Comparison of ENCODE assay signal across 17 cellular contexts in the genomic region with DNA sequence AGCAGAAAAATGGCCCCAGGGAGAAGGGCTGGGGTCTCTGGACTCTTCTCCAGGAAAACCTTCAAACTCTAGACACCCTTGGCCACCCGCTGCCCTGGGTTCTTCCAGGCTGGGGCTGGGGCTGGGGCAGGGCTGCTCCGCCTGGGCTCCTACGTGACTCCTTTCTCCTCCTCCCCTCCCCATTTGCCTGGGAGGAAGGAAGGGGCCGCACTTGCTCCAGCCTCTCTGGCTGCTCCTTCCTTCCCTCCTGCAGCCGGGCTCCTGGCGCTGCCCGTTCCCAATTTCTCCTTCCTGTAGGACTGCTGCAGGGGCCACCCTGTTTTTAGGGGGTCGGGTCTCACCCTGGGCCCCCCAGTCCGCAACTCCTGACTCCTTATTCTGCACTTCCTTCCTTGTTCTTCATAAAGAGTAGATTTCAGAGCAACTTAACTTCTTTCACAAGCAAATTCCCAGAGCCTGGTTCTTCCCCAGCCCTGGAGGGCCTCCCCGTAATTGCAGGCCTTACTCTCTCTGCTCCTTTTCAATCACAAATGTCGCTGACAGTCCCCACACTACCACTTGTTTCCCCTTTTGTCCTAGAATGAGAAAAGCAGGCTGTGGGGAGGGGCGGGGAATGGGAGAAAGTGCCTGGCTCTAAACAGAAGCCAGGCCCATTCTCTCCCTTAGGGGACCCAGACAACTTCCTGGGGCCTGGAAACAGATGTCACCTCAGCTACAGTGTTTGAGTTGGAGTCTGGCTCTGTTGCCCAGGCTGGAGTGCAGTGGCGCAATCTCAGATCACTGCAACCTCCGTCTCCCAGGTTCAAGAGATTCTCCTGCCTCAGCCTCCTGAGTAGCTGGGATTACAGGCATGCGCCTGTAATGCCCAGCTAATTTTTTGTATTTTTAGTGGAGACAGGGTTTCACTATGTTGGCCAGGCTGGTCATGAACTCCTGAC.
"Had no signal": no experiment of that assay in that cellular context is flagged by ENCODE, and none has a peak within 500 bp of the region (broad histone marks: within the 10 kb centered on the region; RNA-seq: fewer than 3 reads in every experiment).

No MANE protein-coding gene starts in this region.

- H3K9me3 Mint-ChIP-seq: activated naive CD4-positive, alpha-beta T cell treated with anti-CD3 and anti-CD28 coated beads, Interleukin-2, amount 50 U/mL, for 24 hours; activated T-cell treated with anti-CD3 and anti-CD28 coated beads, Interleukin-2, amount 50 U/mL, for 24 hours had no signal

- H3K9me3 ChIP-seq: left ventricle myocardium inferior, right atrium auricular region, tibial artery, vagina had no signal

- FAIRE-seq: keratinocyte, small intestine, TTC549 had no signal

- H3K4me3 ChIP-seq: coronary artery, left ventricle myocardium inferior, right atrium auricular region, tibial artery, vagina had no signal

- H3K36me3 ChIP-seq: left ventricle myocardium inferior, right atrium auricular region, tibial artery, vagina had no signal

- H3K27ac ChIP-seq: coronary artery, left ventricle myocardium inferior, right atrium auricular region, tibial artery, vagina had no signal

- H3K27ac Mint-ChIP-seq: activated naive CD4-positive, alpha-beta T cell treated with anti-CD3 and anti-CD28 coated beads, Interleukin-2, amount 50 U/mL, for 24 hours; activated T-cell treated with anti-CD3 and anti-CD28 coated beads, Interleukin-2, amount 50 U/mL, for 24 hours had no signal

- H3K27me3 ChIP-seq: right atrium auricular region, vagina had no signal

- H3K4me3 Mint-ChIP-seq: activated naive CD4-positive, alpha-beta T cell treated with anti-CD3 and anti-CD28 coated beads, Interleukin-2, amount 50 U/mL, for 24 hours; activated T-cell treated with anti-CD3 and anti-CD28 coated beads, Interleukin-2, amount 50 U/mL, for 24 hours had no signal

- H3K4me1 Mint-ChIP-seq: activated naive CD4-positive, alpha-beta T cell treated with anti-CD3 and anti-CD28 coated beads, Interleukin-2, amount 50 U/mL, for 24 hours had no signal

- H3K4me1 ChIP-seq: left ventricle myocardium inferior, right atrium auricular region, tibial artery, vagina had no signal

- DNase-seq: activated CD4-positive, alpha-beta T cell treated with anti-CD3 and anti-CD28 coated beads, Interleukin-2, amount 50 U/mL, for 4 hours; activated effector memory CD4-positive, alpha-beta T cell treated with Interleukin-2 at 50 U/mL for 16 hours; activated T-cell treated with anti-CD3 and anti-CD28 coated beads, Interleukin-2, amount 50 U/mL, for 24 hours; central memory CD4-positive, alpha-beta T cell; effector memory CD4-positive, alpha-beta T cell; hypothalamus; left ventricle myocardium inferior; small intestine; T-helper 2 cell; tibial artery had no signal

- ATAC-seq: activated CD4-positive, CD25-positive, alpha-beta regulatory T cell treated with anti-CD3 and anti-CD28 coated beads, Interleukin-2, amount 50 U/mL, for 24 hours had no signal

- H3K36me3 Mint-ChIP-seq: activated naive CD4-positive, alpha-beta T cell treated with anti-CD3 and anti-CD28 coated beads, Interleukin-2, amount 50 U/mL, for 24 hours had no signal
